ENCODE assay signal across 1 cellular context in genomic region chr12:8028267-8028666, GRCh38.
TF ChIP-seq lines count a peak whose summit lies in the region.

No MANE protein-coding gene starts in this region.

TF ChIP-seq in K562, 482 proteins besides CTCF, POLR2A, EP300 and RAD21:
- no peak for TF ChIP-seq ZNF586 (CRISPR knock-in tag; conservative IDR thresholded peaks at IDR 0.05)
- TF ChIP-seq PATZ1 (CRISPR knock-in tag; IDR thresholded peaks at IDR 0.05; ENCODE audit: borderline replicate concordance) = no peak
- TF ChIP-seq CTBP1 (IDR thresholded peaks at IDR 0.05; ENCODE audit: borderline replicate concordance) = no peak
- TF ChIP-seq GTF2B (IDR thresholded peaks at IDR 0.05; ENCODE audit: extremely low read depth, insufficient read length) = no peak
- no peak for TF ChIP-seq LCOR (CRISPR knock-in tag; IDR thresholded peaks at IDR 0.05)
